Comparison of ENCODE assay signal across 12 cellular contexts in the genomic region with DNA sequence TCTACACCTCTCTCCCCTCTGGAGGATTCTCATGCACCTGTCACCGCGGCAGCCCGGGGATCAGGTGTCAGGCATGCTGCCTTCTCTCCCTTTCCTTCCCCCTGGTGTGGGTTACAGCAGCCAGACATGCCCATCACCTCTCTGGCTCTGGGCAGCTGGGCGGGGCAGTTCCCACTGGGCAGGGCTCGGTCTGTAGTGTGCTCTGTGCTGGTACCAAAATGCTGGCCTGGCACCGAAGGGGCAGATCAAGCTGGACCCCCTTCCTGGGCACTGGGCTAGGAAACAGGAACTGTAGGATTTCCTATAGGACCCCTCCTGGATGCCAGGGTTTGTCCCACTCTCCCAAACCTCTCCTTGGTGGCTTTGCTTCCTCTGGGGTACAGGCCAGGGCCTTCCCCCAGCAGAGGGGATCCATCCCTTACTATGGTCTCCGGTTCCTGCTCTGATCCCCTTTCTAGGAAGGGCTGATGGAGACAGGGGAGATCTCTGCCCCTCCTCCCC. TPM values are rescaled to one million over a fixed set of nuclear protein-coding genes. Genes with fewer than 3 reads are reported as not detected.
DNase-seq lines count a peak whose midpoint lies in the region; ATAC-seq, FAIRE-seq and TF ChIP-seq lines count a peak whose summit lies in the region.
"Had no signal": no experiment of that assay in that cellular context is flagged by ENCODE, and none has a peak within 500 bp of the region (broad histone marks: within the 10 kb centered on the region; RNA-seq: fewer than 3 reads in every experiment).

No MANE protein-coding gene starts in this region.

- H3K27ac Mint-ChIP-seq in endodermal cell = peak overlapping the region; percentile 66
- H3K27ac Mint-ChIP-seq in activated naive CD8-positive, alpha-beta T cell treated with anti-CD3 and anti-CD28 coated beads, Interleukin-2, amount 50 U/mL, for 24 hours = no peak overlapping the region

- no peak for TF ChIP-seq CTCF in endodermal cell (conservative IDR thresholded peaks at IDR 0.05)

- DNase-seq in COLO668 (lab: John Stamatoyannopoulos, UW; ENCODE audit: unreplicated experiment) (peak; percentile 91), NCI-H2196 (lab: John Stamatoyannopoulos, UW; ENCODE audit: unreplicated experiment) (peak; percentile 4), endodermal cell (peak; percentile 61), GM12892 (ENCODE audit: insufficient read length) (no peak), occipital lobe (lab: John Stamatoyannopoulos, UW) (no peak)
- DNase-seq in activated naive CD8-positive, alpha-beta T cell treated with anti-CD3 and anti-CD28 coated beads, Interleukin-2, amount 50 U/mL, for 24 hours = no peak
- DNase-seq: IMR-90, NCI-H446 had no signal

- peaks cover 17% of the 10 kb centered on the region for H3K4me1 Mint-ChIP-seq in endodermal cell
- no peaks in the 10 kb centered on the region for H3K4me1 Mint-ChIP-seq in activated naive CD8-positive, alpha-beta T cell treated with anti-CD3 and anti-CD28 coated beads, Interleukin-2, amount 50 U/mL, for 24 hours

- H3K9me3 Mint-ChIP-seq in endodermal cell = no peaks in the 10 kb centered on the region
- H3K9me3 Mint-ChIP-seq in activated naive CD8-positive, alpha-beta T cell treated with anti-CD3 and anti-CD28 coated beads, Interleukin-2, amount 50 U/mL, for 24 hours = no peaks in the 10 kb centered on the region

- H3K9me3 ChIP-seq in endodermal cell (ENCODE audit: control insufficient read depth, low read length) = no peaks in the 10 kb centered on the region
- no peaks in the 10 kb centered on the region for H3K9me3 ChIP-seq in muscle layer of duodenum (ENCODE audit: control insufficient read depth in 1 of 2, low read length in 2 of 2)

- H3K36me3 ChIP-seq in endodermal cell (ENCODE audit: control insufficient read depth, insufficient read depth, low read length) (peaks cover 26% of the 10 kb centered on the region), muscle layer of duodenum (ENCODE audit: control insufficient read depth in 1 of 2, insufficient read depth in 2 of 2, low read length in 2 of 2) (peaks cover 20 to 33% of the 10 kb centered on the region in 2 donors)

- WGBS in endodermal cell (ENCODE audit: insufficient coverage in 1 of 2, insufficient read length in 1 of 2), 2 experiments = 64 to 77% methylated on average over 6 to 7 of the region's 7 CpGs

- ATAC-seq in GM19395 (IDR thresholded peaks at IDR 0.05; ENCODE audit: unreplicated experiment) = no peak
- no peak for ATAC-seq in activated naive CD8-positive, alpha-beta T cell treated with anti-CD3 and anti-CD28 coated beads, Interleukin-2, amount 50 U/mL, for 24 hours

- TF ChIP-seq POLR2A in GM12892 (IDR thresholded peaks at IDR 0.05; ENCODE audit: low read depth, low read length) = no peak

- H3K36me3 Mint-ChIP-seq in endodermal cell (ENCODE audit: low read depth) = peaks cover 25% of the 10 kb centered on the region
- peaks cover 24% of the 10 kb centered on the region for H3K36me3 Mint-ChIP-seq in activated naive CD8-positive, alpha-beta T cell treated with anti-CD3 and anti-CD28 coated beads, Interleukin-2, amount 50 U/mL, for 24 hours (ENCODE audit: low read depth)

- FAIRE-seq in GM12892 (lab: Jason Lieb, UNC) = no peak
- FAIRE-seq: islet of Langerhans had no signal

- H3K9ac ChIP-seq in endodermal cell (ENCODE audit: extremely low read depth, low read length, poor library complexity, severe bottlenecking) = no peak overlapping the region

- peaks cover 2% of the 10 kb centered on the region for H3K27me3 Mint-ChIP-seq in endodermal cell (ENCODE audit: insufficient read depth)
- no peaks in the 10 kb centered on the region for H3K27me3 Mint-ChIP-seq in activated naive CD8-positive, alpha-beta T cell treated with anti-CD3 and anti-CD28 coated beads, Interleukin-2, amount 50 U/mL, for 24 hours

- H3K4me3 Mint-ChIP-seq in endodermal cell = peak overlapping the region; percentile 62
- H3K4me3 Mint-ChIP-seq in activated naive CD8-positive, alpha-beta T cell treated with anti-CD3 and anti-CD28 coated beads, Interleukin-2, amount 50 U/mL, for 24 hours = no peak overlapping the region

- H3K4me1 ChIP-seq in endodermal cell (ENCODE audit: control insufficient read depth, insufficient read depth, low read length) = no peaks in the 10 kb centered on the region
- H3K4me1 ChIP-seq in muscle layer of duodenum (ENCODE audit: control insufficient read depth in 1 of 2, insufficient read depth in 2 of 2, low read length in 2 of 2) = peaks cover 9 to 23% of the 10 kb centered on the region in 2 donors

- H3K4me3 ChIP-seq in endodermal cell (ENCODE audit: low read length) (peak overlapping the region; percentile 89), muscle layer of duodenum (ENCODE audit: low read depth in 1 of 2, low read length in 2 of 2) (peak overlapping the region; percentile 26 to 38)

- H3K27me3 ChIP-seq in endodermal cell (ENCODE audit: control insufficient read depth, insufficient read depth, low read length, poor library complexity, severe bottlenecking) (no peaks in the 10 kb centered on the region), muscle layer of duodenum (ENCODE audit: low read depth, low read length) (no peaks in the 10 kb centered on the region)

- H3K27ac ChIP-seq in endodermal cell (ENCODE audit: low read depth, low read length) (no peak overlapping the region), muscle layer of duodenum (ENCODE audit: low read length) (peak overlapping the region; percentile 27)

RNA-seq across cellular contexts. Expression of a gene that starts 0.8 kb away (rescaled TPM):
- 10 to 100 TPM; 26.4 to 28.3 TPM for total RNA-seq in endodermal cell
- 9.8 TPM for polyA plus RNA-seq in endodermal cell (2013, experiment 1 of 2)
- polyA plus RNA-seq in endodermal cell (2013, experiment 2 of 2) = 10.4 TPM
- not detected for polyA plus RNA-seq in GM12892 (2012; ENCODE audit: missing spikeins)
- total RNA-seq in occipital lobe = 0.94 TPM
- total RNA-seq: activated CD8-positive, alpha-beta memory T cell treated with anti-CD3 and anti-CD28 coated beads for 36 hours; IMR-90 had no signal
- polyA plus RNA-seq: IMR-90 had no signal

RNA-seq across cellular contexts. Expression of a gene that starts 18.1 kb away (rescaled TPM):
- total RNA-seq in endodermal cell (10 to 100 TPM; 78.7 to 90.2 TPM), occipital lobe (41.3 TPM)
- 55.6 TPM for polyA plus RNA-seq in endodermal cell (2013, experiment 1 of 2)
- polyA plus RNA-seq in endodermal cell (2013, experiment 2 of 2) = 52.0 TPM
- 50.4 TPM for polyA plus RNA-seq in GM12892 (2012; ENCODE audit: missing spikeins)

RNA-seq across cellular contexts. Expression of a gene that starts 27.1 kb away (rescaled TPM):
- total RNA-seq in endodermal cell (1 to 10 TPM; 1.6 to 2.1 TPM), occipital lobe (1.4 TPM)
- 1.3 TPM for polyA plus RNA-seq in endodermal cell (2013, experiment 1 of 2)
- 1.2 TPM for polyA plus RNA-seq in endodermal cell (2013, experiment 2 of 2)
- polyA plus RNA-seq in GM12892 (2012; ENCODE audit: missing spikeins) = not detected
- total RNA-seq: activated CD8-positive, alpha-beta memory T cell treated with anti-CD3 and anti-CD28 coated beads for 36 hours; IMR-90 had no signal

RNA-seq across cellular contexts. Expression of a gene that starts 33.3 kb away (rescaled TPM):
- 10 to 100 TPM; 71.8 to 73.6 TPM for total RNA-seq in endodermal cell
- polyA plus RNA-seq in endodermal cell (2013, experiment 1 of 2) = 42.4 TPM
- 38.7 TPM for polyA plus RNA-seq in endodermal cell (2013, experiment 2 of 2)
- 4.0 TPM for polyA plus RNA-seq in GM12892 (2012; ENCODE audit: missing spikeins)
- total RNA-seq in occipital lobe = 8.4 TPM

Comparison
In these comparisons a context has a peak if more than half of its experiments do, and no peak if none do; other contexts are left out.
1. DNase-seq: peak in COLO668 (single experiment), NCI-H2196 (single experiment) and endodermal cell (single experiment); none in GM12892 (single experiment), occipital lobe (single experiment) and activated naive CD8-positive, alpha-beta T cell treated with anti-CD3 and anti-CD28 coated beads, Interleukin-2, amount 50 U/mL, for 24 hours (single experiment).
2. RNA of a gene that starts 0.8 kb away (total RNA-seq): 26.4 to 28.3 TPM in endodermal cell; 0.94 TPM in occipital lobe (single experiment); every median in the first group is over 10 times any median in the second.